ENCODE assay signal across 28 cellular contexts in the genomic region with DNA sequence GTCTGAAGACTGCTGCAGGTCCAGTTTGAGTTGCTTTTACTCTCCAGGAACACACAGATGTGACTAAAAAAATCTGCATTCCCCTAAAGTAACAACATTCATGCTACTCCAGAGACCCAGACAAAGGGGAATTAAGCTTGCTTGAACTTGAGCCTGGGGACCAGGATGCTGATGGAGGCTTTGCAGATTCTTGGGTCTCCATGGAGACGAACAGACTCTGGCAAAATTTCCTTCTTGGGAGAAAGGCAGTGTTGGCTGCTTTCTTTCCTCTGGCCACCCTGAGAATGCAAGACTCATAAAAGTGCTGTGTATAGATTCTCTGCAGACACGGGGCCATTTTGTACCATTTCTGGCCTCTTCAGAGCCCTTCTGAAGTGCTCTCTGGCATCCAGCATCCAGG.
"Had no signal": no experiment of that assay in that cellular context is flagged by ENCODE, and none has a peak within 500 bp of the region (broad histone marks: within the 10 kb centered on the region; RNA-seq: fewer than 3 reads in every experiment).

No MANE protein-coding gene starts in this region.

- H3K27me3 Mint-ChIP-seq: activated CD4-positive, alpha-beta memory T cell treated with anti-CD3 and anti-CD28 coated beads for 36 hours had no signal

- ATAC-seq: activated naive CD4-positive, alpha-beta T cell treated with anti-CD3 and anti-CD28 coated beads, Interleukin-2, amount 50 U/mL, for 72 hours; activated naive CD8-positive, alpha-beta T cell treated with anti-CD3 and anti-CD28 coated beads, Interleukin-2, amount 50 U/mL, for 24 hours; activated T-cell treated with anti-CD3 and anti-CD28 coated beads, Interleukin-2, amount 50 U/mL, for 4 hours; Panc1; Right ventricle myocardium inferior; T-cell had no signal

- H3K36me3 Mint-ChIP-seq: activated naive CD4-positive, alpha-beta T cell treated with anti-CD3 and anti-CD28 coated beads, Interleukin-2, amount 50 U/mL, for 72 hours had no signal

- H3K4me3 ChIP-seq: cardiac muscle cell, SK-N-MC had no signal

- H3K27ac ChIP-seq: brain microvascular endothelial cell, cardiac muscle cell, SK-N-MC had no signal

- H3K4me3 Mint-ChIP-seq: activated B cell treated with CpG ODN at 0.5 μM for 24 hours; activated CD4-positive, alpha-beta memory T cell treated with anti-CD3 and anti-CD28 coated beads for 36 hours; activated CD4-positive, alpha-beta T cell treated with anti-CD3 and anti-CD28 coated beads, Interleukin-2, amount 10 ng/mL, durations not matched to agents 7 days and 5 days; activated naive CD8-positive, alpha-beta T cell treated with anti-CD3 and anti-CD28 coated beads, Interleukin-2, amount 50 U/mL, for 24 hours; activated T-cell treated with anti-CD3 and anti-CD28 coated beads, Interleukin-2, amount 50 U/mL, for 4 hours; T-cell had no signal

- H3K36me3 ChIP-seq: brain microvascular endothelial cell, cardiac muscle cell had no signal

- H3K4me1 Mint-ChIP-seq: activated B cell treated with CpG ODN at 0.5 μM for 24 hours; activated CD4-positive, alpha-beta T cell treated with anti-CD3 and anti-CD28 coated beads, Interleukin-2, amount 10 ng/mL, durations not matched to agents 7 days and 5 days; activated naive CD8-positive, alpha-beta T cell treated with anti-CD3 and anti-CD28 coated beads, Interleukin-2, amount 50 U/mL, for 24 hours; T-cell had no signal

- H3K27ac Mint-ChIP-seq: activated B cell treated with CpG ODN at 0.5 μM for 24 hours; activated CD4-positive, alpha-beta memory T cell treated with anti-CD3 and anti-CD28 coated beads for 36 hours; activated CD4-positive, alpha-beta T cell treated with anti-CD3 and anti-CD28 coated beads, Interleukin-2, amount 10 ng/mL, durations not matched to agents 7 days and 5 days; activated naive CD4-positive, alpha-beta T cell treated with anti-CD3 and anti-CD28 coated beads, Interleukin-2, amount 50 U/mL, for 72 hours; activated naive CD8-positive, alpha-beta T cell treated with anti-CD3 and anti-CD28 coated beads, Interleukin-2, amount 50 U/mL, for 24 hours; T-cell had no signal

- H3K9me3 Mint-ChIP-seq: activated B cell treated with CpG ODN at 0.5 μM for 24 hours; activated naive CD8-positive, alpha-beta T cell treated with anti-CD3 and anti-CD28 coated beads, Interleukin-2, amount 50 U/mL, for 24 hours; activated T-cell treated with anti-CD3 and anti-CD28 coated beads, Interleukin-2, amount 50 U/mL, for 4 hours had no signal

- DNase-seq: activated B cell treated with CpG ODN at 0.5 μM for 24 hours; activated CD4-positive, alpha-beta memory T cell treated with anti-CD3 and anti-CD28 coated beads for 36 hours; activated CD4-positive, alpha-beta T cell treated with anti-CD3 and anti-CD28 coated beads for 1 hour; activated CD4-positive, alpha-beta T cell treated with anti-CD3 and anti-CD28 coated beads, Interleukin-2, amount 10 ng/mL, durations not matched to agents 7 days and 5 days; activated CD8-positive, alpha-beta memory T cell treated with anti-CD3 and anti-CD28 coated beads for 24 hours; activated effector memory CD4-positive, alpha-beta T cell treated with anti-CD3 and anti-CD28 coated beads, Interleukin-2, amount 50 U/mL, for 16 hours; activated naive CD4-positive, alpha-beta T cell treated with Interleukin-2 at 50 U/mL for 16 hours; activated naive CD8-positive, alpha-beta T cell treated with anti-CD3 and anti-CD28 coated beads, Interleukin-2, amount 50 U/mL, for 24 hours; activated T-cell treated with anti-CD3 and anti-CD28 coated beads, Interleukin-2, amount 50 U/mL, for 4 hours; amniotic stem cell; brain microvascular endothelial cell; KG1; NCI-H1048; NCI-H187 treated with DMSO at 0.1 percent for 48 hours; NCI-H2081 treated with DMSO at 0.1 percent for 48 hours; NCI-H345; NCI-H510A; NCI-H526 treated with DMSO at 0.1 percent for 48 hours; NCI-H82; RPMI8226; T-cell; T-helper 2 cell; T1000 had no signal

- H3K27me3 ChIP-seq: brain microvascular endothelial cell, cardiac muscle cell had no signal
